ENCODE assay signal across 8 cellular contexts in the genomic region with DNA sequence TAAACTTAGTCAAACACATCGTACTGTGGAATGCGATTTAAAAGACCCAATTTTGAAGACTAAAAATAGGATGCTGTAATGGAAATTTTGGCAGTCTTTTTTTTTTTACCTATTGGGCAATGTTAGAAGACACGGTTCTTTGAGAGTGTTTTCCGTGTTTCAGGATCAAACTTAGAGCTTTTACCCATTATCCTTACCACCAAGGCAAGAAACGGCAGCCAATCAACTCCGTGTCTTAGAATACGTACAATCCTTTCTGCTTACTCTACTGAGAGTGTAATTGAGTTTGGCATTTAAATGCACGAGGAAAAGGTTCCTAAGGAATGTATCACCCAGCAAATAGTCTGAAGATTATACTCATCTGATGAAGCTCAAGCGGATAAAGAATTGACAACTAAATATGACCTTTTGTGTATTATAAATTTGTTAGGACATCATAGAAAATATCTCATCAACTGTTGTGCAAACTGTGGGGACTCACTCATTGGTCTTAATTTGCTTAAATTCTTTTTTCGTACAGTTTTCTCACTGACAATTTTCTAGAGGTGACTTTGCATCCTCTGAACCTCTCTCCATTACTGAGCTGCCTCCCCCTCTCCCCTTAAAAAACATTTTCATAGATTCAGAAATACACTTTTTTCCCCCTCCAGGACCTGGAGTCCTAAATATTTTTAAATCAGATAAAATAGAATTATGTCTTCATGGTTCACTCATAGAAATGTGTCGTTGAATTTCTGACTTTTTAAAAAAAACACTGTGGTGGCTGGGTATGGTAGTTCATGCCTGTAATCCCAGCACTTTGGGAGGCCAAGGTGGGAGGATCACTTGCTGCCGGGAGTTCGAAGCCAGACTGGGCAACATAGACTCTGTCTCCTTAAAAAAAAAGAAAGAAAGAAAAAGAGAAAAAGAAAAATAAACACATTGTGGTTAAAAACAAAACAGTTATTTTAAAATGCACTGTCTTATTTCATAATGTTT. TPM values are rescaled to one million over a fixed set of nuclear protein-coding genes. Genes with fewer than 3 reads are reported as not detected.
DNase-seq lines count a peak whose midpoint lies in the region; ATAC-seq lines count a peak whose summit lies in the region.

No MANE protein-coding gene starts in this region.

- H3K27me3 Mint-ChIP-seq in activated T-helper 1 cell treated with anti-CD3 and anti-CD28 coated beads, Interleukin-12 subunit alpha, Interleukin-12 subunit beta, Interleukin-2, Interleukin-4 antibody, amounts not matched to agents 30 ng/mL and 10 ng/mL and 1 ng/mL, durations not matched to agents 14 hours and 24 hours and 36 hours (ENCODE audit: insufficient read depth) = no peaks in the 10 kb centered on the region

- peaks cover 18% of the 10 kb centered on the region for H3K36me3 ChIP-seq in KOPT-K1 (ENCODE audit: insufficient read depth, low read length)

- H3K27ac ChIP-seq in KOPT-K1 (ENCODE audit: low read depth, low read length, poor library complexity, severe bottlenecking) = peak overlapping the region; percentile 79
- H3K27ac ChIP-seq in skin epidermis = peak overlapping the region in 19 of 21 experiments; percentile 87 to 98 (median 93)

- peak overlapping the region; percentile 98 for H3K4me3 Mint-ChIP-seq in activated T-helper 1 cell treated with anti-CD3 and anti-CD28 coated beads, Interleukin-12 subunit alpha, Interleukin-12 subunit beta, Interleukin-2, Interleukin-4 antibody, amounts not matched to agents 30 ng/mL and 10 ng/mL and 1 ng/mL, durations not matched to agents 14 hours and 24 hours and 36 hours

- DNase-seq in Daoy (ENCODE audit: low read depth) (peak; percentile 50), hepatic stellate cell (ENCODE audit: low spot score) (peak; percentile 63)
- no peak for DNase-seq in activated T-helper 1 cell treated with anti-CD3 and anti-CD28 coated beads, Interleukin-12 subunit alpha, Interleukin-12 subunit beta, Interleukin-2, Interleukin-4 antibody, amounts not matched to agents 30 ng/mL and 10 ng/mL and 1 ng/mL, durations not matched to agents 14 hours and 24 hours and 36 hours (ENCODE audit: low spot score)
- DNase-seq in activated CD4-positive, CD25-positive, alpha-beta regulatory T cell treated with anti-CD3 and anti-CD28 coated beads, Interleukin-2, amount 50 U/mL, for 72 hours = no peak

- H3K4me1 Mint-ChIP-seq in activated T-helper 1 cell treated with anti-CD3 and anti-CD28 coated beads, Interleukin-12 subunit alpha, Interleukin-12 subunit beta, Interleukin-2, Interleukin-4 antibody, amounts not matched to agents 30 ng/mL and 10 ng/mL and 1 ng/mL, durations not matched to agents 14 hours and 24 hours and 36 hours (ENCODE audit: low read depth) = peaks cover 54% of the 10 kb centered on the region

- H3K4me3 ChIP-seq in skin epidermis = peak overlapping the region; percentile 77 to 98 (median 92)

- peaks cover 14% of the 10 kb centered on the region for H3K36me3 Mint-ChIP-seq in activated T-helper 1 cell treated with anti-CD3 and anti-CD28 coated beads, Interleukin-12 subunit alpha, Interleukin-12 subunit beta, Interleukin-2, Interleukin-4 antibody, amounts not matched to agents 30 ng/mL and 10 ng/mL and 1 ng/mL, durations not matched to agents 14 hours and 24 hours and 36 hours (ENCODE audit: low read depth)

- no peaks in the 10 kb centered on the region for H3K9me3 ChIP-seq in KOPT-K1 (ENCODE audit: insufficient read depth, low read length, poor library complexity, severe bottlenecking)

- peak overlapping the region; percentile 99 for H3K27ac Mint-ChIP-seq in activated T-helper 1 cell treated with anti-CD3 and anti-CD28 coated beads, Interleukin-12 subunit alpha, Interleukin-12 subunit beta, Interleukin-2, Interleukin-4 antibody, amounts not matched to agents 30 ng/mL and 10 ng/mL and 1 ng/mL, durations not matched to agents 14 hours and 24 hours and 36 hours

- H3K9me3 Mint-ChIP-seq in activated T-helper 1 cell treated with anti-CD3 and anti-CD28 coated beads, Interleukin-12 subunit alpha, Interleukin-12 subunit beta, Interleukin-2, Interleukin-4 antibody, amounts not matched to agents 30 ng/mL and 10 ng/mL and 1 ng/mL, durations not matched to agents 14 hours and 24 hours and 36 hours = no peaks in the 10 kb centered on the region

- intact Hi-C loops in activated T-helper 1 cell treated with anti-CD3 and anti-CD28 coated beads, Interleukin-12 subunit alpha, Interleukin-12 subunit beta, Interleukin-2, Interleukin-4 antibody, amounts not matched to agents 30 ng/mL and 10 ng/mL and 1 ng/mL, durations not matched to agents 14 hours and 24 hours and 36 hours (cut with micrococcal nuclease) = loop anchor here (1.0 to 10.0 kb wide), 12 partner anchors 41 to 1965 kb away; a partner anchor contains a TSS

- ATAC-seq in GM18870 (IDR thresholded peaks at IDR 0.05; ENCODE audit: unreplicated experiment) (no peak), GM21737 (IDR thresholded peaks at IDR 0.05; ENCODE audit: unreplicated experiment) (no peak)

RNA-seq across cellular contexts. Expression of a gene that starts 1.3 kb away (rescaled TPM):
- total RNA-seq in Daoy (2014; rRNA removed; shearing (Covaris generic)) = 11.4 and 12.5 TPM in 2 replicates
- total RNA-seq in activated T-helper 1 cell treated with anti-CD3 and anti-CD28 coated beads, Interleukin-12 subunit alpha, Interleukin-12 subunit beta, Interleukin-2, Interleukin-4 antibody, amounts not matched to agents 30 ng/mL and 10 ng/mL and 1 ng/mL, durations not matched to agents 14 hours and 24 hours and 36 hours = 27.0 and 30.8 TPM in 2 replicates

RNA-seq across cellular contexts. Expression of a gene that starts 1.5 kb away (rescaled TPM):
- 56.5 and 71.1 TPM in 2 replicates for total RNA-seq in Daoy (2014; rRNA removed; shearing (Covaris generic))
- total RNA-seq in activated T-helper 1 cell treated with anti-CD3 and anti-CD28 coated beads, Interleukin-12 subunit alpha, Interleukin-12 subunit beta, Interleukin-2, Interleukin-4 antibody, amounts not matched to agents 30 ng/mL and 10 ng/mL and 1 ng/mL, durations not matched to agents 14 hours and 24 hours and 36 hours = 24.8 and 30.9 TPM in 2 replicates

Comparison
In these comparisons a context has a peak if more than half of its experiments do, and no peak if none do; other contexts are left out.
1. DNase-seq: peak in Daoy (single experiment) and hepatic stellate cell (single experiment); none in activated T-helper 1 cell treated with anti-CD3 and anti-CD28 coated beads, Interleukin-12 subunit alpha, Interleukin-12 subunit beta, Interleukin-2, Interleukin-4 antibody, amounts not matched to agents 30 ng/mL and 10 ng/mL and 1 ng/mL, durations not matched to agents 14 hours and 24 hours and 36 hours (single experiment) and activated CD4-positive, CD25-positive, alpha-beta regulatory T cell treated with anti-CD3 and anti-CD28 coated beads, Interleukin-2, amount 50 U/mL, for 72 hours (single experiment).